Comparison of ENCODE assay signal across 8 cellular contexts in genomic region chr12:64088431-64089349, GRCh38.
DNase-seq lines count a peak whose midpoint lies in the region; ATAC-seq, FAIRE-seq and TF ChIP-seq lines count a peak whose summit lies in the region.

No MANE protein-coding gene starts in this region.

- TF ChIP-seq CTCF in Caco-2 (IDR thresholded peaks at IDR 0.05; ENCODE audit: insufficient read depth in 1 of 2, low read depth in 1 of 2, low read length in 1 of 2, severe bottlenecking in 1 of 2, unreplicated experiment in 1 of 2) (no peak), body of pancreas (IDR thresholded peaks at IDR 0.05) (peak in 1 of 7 experiments; percentile 2), suprapubic skin (IDR thresholded peaks at IDR 0.05) (no peak)
- no peak for TF ChIP-seq CTCF in CD4-positive, alpha-beta T cell (IDR thresholded peaks at IDR 0.05)

- no peak for TF ChIP-seq EP300 in suprapubic skin (IDR thresholded peaks at IDR 0.05)

- H3K4me3 Mint-ChIP-seq in Caco-2 (ENCODE audit: unreplicated experiment): no peak overlapping the region
- no peak overlapping the region for H3K4me3 Mint-ChIP-seq in CD4-positive, alpha-beta T cell

- peak; percentile 95 for ATAC-seq in body of pancreas
- no peak for ATAC-seq in CD4-positive, alpha-beta T cell (ENCODE audit: poor library complexity)
- no peak for ATAC-seq in HG03342 (IDR thresholded peaks at IDR 0.05; ENCODE audit: unreplicated experiment)
- ATAC-seq in HG02840 (IDR thresholded peaks at IDR 0.05; ENCODE audit: low FRiP score, unreplicated experiment): no peak

- DNase-seq in Caco-2 (peak; percentile 29 to 54), NCI-H1417 (lab: John Stamatoyannopoulos, UW) (peak in 2 of 3 experiments; percentile 24 to 55), body of pancreas (peak; percentile 73 to 89 (median 82)), suprapubic skin (ENCODE audit: low spot score in 2 of 2) (peak in 1 of 2 donors; percentile 80)
- DNase-seq in CD4-positive, alpha-beta T cell: no peak

- H3K27ac Mint-ChIP-seq in Caco-2 (ENCODE audit: unreplicated experiment): peak overlapping the region; percentile 52
- H3K27ac Mint-ChIP-seq in CD4-positive, alpha-beta T cell: no peak overlapping the region

- H3K27me3 Mint-ChIP-seq in Caco-2 (ENCODE audit: insufficient read depth, unreplicated experiment): no peaks in the 10 kb centered on the region
- peaks cover 12% of the 10 kb centered on the region for H3K27me3 Mint-ChIP-seq in CD4-positive, alpha-beta T cell

- POLR2A ChIA-PET in Caco-2 (lab: Charles Lee): no interaction called here
- POLR2A ChIA-PET in CD4-positive, alpha-beta T cell (lab: Charles Lee): no interaction called here

- H3K36me3 Mint-ChIP-seq in Caco-2 (ENCODE audit: insufficient read depth, unreplicated experiment): peaks cover 14% of the 10 kb centered on the region
- H3K36me3 Mint-ChIP-seq in CD4-positive, alpha-beta T cell (ENCODE audit: low read depth): no peaks in the 10 kb centered on the region

- H3K9me3 Mint-ChIP-seq in Caco-2 (ENCODE audit: unreplicated experiment): no peaks in the 10 kb centered on the region
- no peaks in the 10 kb centered on the region for H3K9me3 Mint-ChIP-seq in CD4-positive, alpha-beta T cell

- intact Hi-C loops in Caco-2 (cut with micrococcal nuclease; ENCODE audit: unreplicated experiment) (loop anchor here (10.0 kb wide), 1 partner anchor 86 kb away; no protein-coding TSS in a partner anchor), body of pancreas (cut with DNase I) (no loop called here)
- intact Hi-C loops in CD4-positive, alpha-beta T cell (cut with DNase I, micrococcal nuclease): no loop called here

- peak overlapping the region; percentile 84 to 91 (median 88) for H3K27ac ChIP-seq in body of pancreas
- peak overlapping the region; percentile 88 for H3K27ac ChIP-seq in suprapubic skin
- H3K27ac ChIP-seq in CD4-positive, alpha-beta T cell (ENCODE audit: low read depth, low read length): no peak overlapping the region

- peak; percentile 92 for FAIRE-seq in islet of Langerhans (lab: Jason Lieb, UNC)

- peaks cover 11% of the 10 kb centered on the region; the same call in 1 of the 2 replicates for H3K4me1 ChIP-seq in Caco-2
- H3K4me1 ChIP-seq in body of pancreas: peaks cover 27% of the 10 kb centered on the region
- peaks cover 59% of the 10 kb centered on the region for H3K4me1 ChIP-seq in suprapubic skin

- H3K9me3 ChIP-seq in Caco-2: no peaks in the 10 kb centered on the region
- H3K9me3 ChIP-seq in body of pancreas: no peaks in the 10 kb centered on the region
- no peaks in the 10 kb centered on the region for H3K9me3 ChIP-seq in suprapubic skin
- H3K9me3 ChIP-seq in CD4-positive, alpha-beta T cell (ENCODE audit: control insufficient read depth, low read length): no peaks in the 10 kb centered on the region

- H3K27me3 ChIP-seq in Caco-2 (replicated peaks; ENCODE audit: control insufficient read depth, insufficient read depth, low read length): no peaks in the 10 kb centered on the region
- no peaks in the 10 kb centered on the region for H3K27me3 ChIP-seq in body of pancreas
- H3K27me3 ChIP-seq in suprapubic skin: no peaks in the 10 kb centered on the region
- H3K27me3 ChIP-seq in CD4-positive, alpha-beta T cell (ENCODE audit: control insufficient read depth, insufficient read depth, low read length): no peaks in the 10 kb centered on the region

- H3K4me1 Mint-ChIP-seq in Caco-2 (ENCODE audit: low read depth, unreplicated experiment): no peaks in the 10 kb centered on the region
- H3K4me1 Mint-ChIP-seq in CD4-positive, alpha-beta T cell (ENCODE audit: low read depth): no peaks in the 10 kb centered on the region

- CTCF ChIA-PET in Caco-2 (lab: Charles Lee): no interaction called here
- CTCF ChIA-PET in CD4-positive, alpha-beta T cell (lab: Charles Lee): no interaction called here

- peak in 2 of 3 donors; percentile 32 to 33 for TF ChIP-seq POLR2A in body of pancreas (IDR thresholded peaks at IDR 0.05)
- TF ChIP-seq POLR2A in suprapubic skin (IDR thresholded peaks at IDR 0.05): no peak

- 8 to 12% methylated on average over 12 of the region's 12 CpGs for WGBS in body of pancreas, 2 donors
- WGBS in suprapubic skin: 11% methylated on average over 12 of the region's 12 CpGs

- H3K4me3 ChIP-seq in Caco-2 (ENCODE audit: low read depth, low read length) (no peak overlapping the region), body of pancreas (no peak overlapping the region), suprapubic skin (peak overlapping the region; percentile 33)

- BruUV-seq in Caco-2 (replicated peaks; lab: Mats Ljungman, UMichigan): no TSS peak

- H3K36me3 ChIP-seq in Caco-2 (ENCODE audit: control insufficient read depth, insufficient read depth, low read length) (peaks cover 1% of the 10 kb centered on the region; the same call in 1 of the 2 replicates), body of pancreas (replicated peaks in 1 of 2; ENCODE audit: insufficient read depth in 1 of 2, low read depth in 2 of 2) (no peaks in the 10 kb centered on the region), suprapubic skin (no peaks in the 10 kb centered on the region)

Comparison
In these comparisons a context has a peak if more than half of its experiments do, and no peak if none do; other contexts are left out.
1. DNase-seq: peak in Caco-2 (2 of 2), NCI-H1417 (2 of 3) and body of pancreas (4 of 4); none in CD4-positive, alpha-beta T cell (0 of 10).
2. POLR2A ChIP-seq: peak in body of pancreas (2 of 3); none in suprapubic skin (0 of 2).